Comparison of ENCODE assay signal across 14 cellular contexts in genomic region chrX:51679689-51680421, GRCh38. TPM values are rescaled to one million over a fixed set of nuclear protein-coding genes. Genes with fewer than 3 reads are reported as not detected.
"Had no signal": no experiment of that assay in that cellular context is flagged by ENCODE, and none has a peak within 500 bp of the region (broad histone marks: within the 10 kb centered on the region; RNA-seq: fewer than 3 reads in every experiment).

No MANE protein-coding gene starts in this region.

RNA-seq across cellular contexts. Expression of gene CENPVL2, which starts 2.8 kb away (rescaled TPM):
- total RNA-seq: activated CD4-positive, alpha-beta memory T cell treated with anti-CD3 and anti-CD28 coated beads, Interleukin-2, amount 10 ng/mL, durations not matched to agents 7 days and 5 days; activated CD4-positive, alpha-beta T cell treated with anti-CD3 and anti-CD28 coated beads, Interleukin-2, amount 10 ng/mL, durations not matched to agents 7 days and 5 days; activated CD8-positive, alpha-beta memory T cell treated with anti-CD3 and anti-CD28 coated beads, Interleukin-2, amount 10 ng/mL, durations not matched to agents 7 days and 5 days; activated CD8-positive, alpha-beta T cell treated with anti-CD3 and anti-CD28 coated beads, Interleukin-2, amount 10 ng/mL, durations not matched to agents 7 days and 5 days; activated naive CD4-positive, alpha-beta T cell treated with anti-CD3 and anti-CD28 coated beads for 36 hours; activated naive CD4-positive, alpha-beta T cell treated with anti-CD3 and anti-CD28 coated beads, Interleukin-2, amount 50 U/mL, for 72 hours; adrenal gland; aorta; bronchial epithelial cell; chondrocyte; T-cell; T-helper 1 cell treated with Interleukin-12 subunit alpha and Interleukin-12 subunit beta and Interleukin-4 antibody, amounts not matched to agents 30 ng/mL and 1 ng/mL, for 36 hours; T-helper 17 cell; T-helper 2 cell treated with Interferon-gamma antibody and Interleukin-4, amounts not matched to agents 100 ng/mL and 5 ng/mL, for 36 hours had no signal
- polyA plus RNA-seq: adrenal gland, aorta had no signal

RNA-seq across cellular contexts. Expression of gene CENPVL1, which starts 30.5 kb away (rescaled TPM):
- total RNA-seq: activated CD4-positive, alpha-beta memory T cell treated with anti-CD3 and anti-CD28 coated beads, Interleukin-2, amount 10 ng/mL, durations not matched to agents 7 days and 5 days; activated CD4-positive, alpha-beta T cell treated with anti-CD3 and anti-CD28 coated beads, Interleukin-2, amount 10 ng/mL, durations not matched to agents 7 days and 5 days; activated CD8-positive, alpha-beta memory T cell treated with anti-CD3 and anti-CD28 coated beads, Interleukin-2, amount 10 ng/mL, durations not matched to agents 7 days and 5 days; activated CD8-positive, alpha-beta T cell treated with anti-CD3 and anti-CD28 coated beads, Interleukin-2, amount 10 ng/mL, durations not matched to agents 7 days and 5 days; activated naive CD4-positive, alpha-beta T cell treated with anti-CD3 and anti-CD28 coated beads for 36 hours; activated naive CD4-positive, alpha-beta T cell treated with anti-CD3 and anti-CD28 coated beads, Interleukin-2, amount 50 U/mL, for 72 hours; adrenal gland; aorta; bronchial epithelial cell; chondrocyte; T-cell; T-helper 1 cell treated with Interleukin-12 subunit alpha and Interleukin-12 subunit beta and Interleukin-4 antibody, amounts not matched to agents 30 ng/mL and 1 ng/mL, for 36 hours; T-helper 17 cell; T-helper 2 cell treated with Interferon-gamma antibody and Interleukin-4, amounts not matched to agents 100 ng/mL and 5 ng/mL, for 36 hours had no signal
- polyA plus RNA-seq: adrenal gland, aorta had no signal
